In the genomic region with DNA sequence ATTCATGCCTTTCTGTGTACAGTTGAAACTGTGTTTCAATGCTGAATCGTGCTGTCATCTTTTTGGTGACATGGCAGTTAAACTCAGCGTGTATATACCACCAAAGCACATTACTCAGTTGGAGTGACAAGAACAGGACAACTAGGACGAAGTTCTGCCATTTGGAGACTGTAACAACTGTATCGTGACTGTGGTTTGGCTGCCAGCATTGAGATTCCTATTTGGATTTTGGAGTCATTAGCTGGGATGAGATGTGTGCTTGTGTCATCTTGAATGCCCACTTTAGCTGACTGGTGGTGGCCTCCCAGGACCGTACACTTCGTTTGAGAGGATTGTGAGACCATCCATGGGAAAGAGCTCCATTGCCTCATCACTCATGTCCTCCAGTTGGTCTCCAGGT, we compare ENCODE assay signal across 26 cellular contexts.
"Had no signal": no experiment of that assay in that cellular context is flagged by ENCODE, and none has a peak within 500 bp of the region (broad histone marks: within the 10 kb centered on the region; RNA-seq: fewer than 3 reads in every experiment).

No MANE protein-coding gene starts in this region.

- H3K4me3 Mint-ChIP-seq: activated CD4-positive, alpha-beta T cell treated with anti-CD3 and anti-CD28 coated beads, Interleukin-2, amount 10 ng/mL, durations not matched to agents 7 days and 5 days; activated CD8-positive, alpha-beta T cell treated with anti-CD3 and anti-CD28 coated beads for 36 hours; activated naive CD8-positive, alpha-beta T cell; activated T-cell treated with anti-CD3 and anti-CD28 coated beads, Interleukin-2, amount 50 U/mL, for 4 hours; natural killer cell treated with Interleukin-12 subunit alpha and Interleukin-12 subunit beta and Interleukin-15 and Interleukin-18, amount 100 ng/mL, for 72 hours; T-helper 17 cell had no signal

- DNase-seq: activated CD4-positive, alpha-beta T cell treated with anti-CD3 and anti-CD28 coated beads, Interleukin-2, amount 10 ng/mL, durations not matched to agents 7 days and 5 days; activated CD4-positive, CD25-positive, alpha-beta regulatory T cell treated with anti-CD3 and anti-CD28 coated beads, Interleukin-2, amount 50 U/mL, for 72 hours; activated CD8-positive, alpha-beta T cell treated with anti-CD3 and anti-CD28 coated beads for 36 hours; activated naive CD4-positive, alpha-beta T cell treated with Interleukin-2 at 50 U/mL for 16 hours; activated T-cell treated with anti-CD3 and anti-CD28 coated beads, Interleukin-2, amount 50 U/mL, for 4 hours; anterior cingulate cortex; dermis blood vessel endothelial cell; effector CD4-positive, alpha-beta T cell; esophagus squamous epithelium; gastrocnemius medialis; glutamatergic neuron; kidney; left colon; ovary; right lobe of liver; stimulated activated CD4-positive, alpha-beta T cell treated with anti-CD3 and anti-CD28 coated beads, Interleukin-12 subunit alpha, Interleukin-12 subunit beta, amount 100 ng/mL, for 4 hours; stimulated activated CD4-positive, alpha-beta T cell treated with anti-CD3 and anti-CD28 coated beads, Interleukin-4, amount 100 ng/mL, for 1 hour; stomach; T-helper 17 cell; T1000; thyroid gland; upper lobe of right lung had no signal

- H3K27ac Mint-ChIP-seq: activated CD4-positive, alpha-beta T cell treated with anti-CD3 and anti-CD28 coated beads, Interleukin-2, amount 10 ng/mL, durations not matched to agents 7 days and 5 days; activated CD8-positive, alpha-beta T cell treated with anti-CD3 and anti-CD28 coated beads for 36 hours; activated naive CD8-positive, alpha-beta T cell; activated T-helper 2 cell treated with anti-CD3 and anti-CD28 coated beads, Interferon-gamma antibody, Interleukin-2, Interleukin-4, amounts not matched to agents 10 μg/mL and 5 μg/mL and 100 μg/mL, durations not matched to agents 14 hours and 24 hours and 36 hours; natural killer cell treated with Interleukin-12 subunit alpha and Interleukin-12 subunit beta and Interleukin-15 and Interleukin-18, amount 100 ng/mL, for 72 hours; progenitor cell of endocrine pancreas; T-helper 17 cell had no signal

- H3K9me3 Mint-ChIP-seq: activated CD8-positive, alpha-beta T cell treated with anti-CD3 and anti-CD28 coated beads for 36 hours; activated T-cell treated with anti-CD3 and anti-CD28 coated beads, Interleukin-2, amount 50 U/mL, for 4 hours; natural killer cell treated with Interleukin-12 subunit alpha and Interleukin-12 subunit beta and Interleukin-15 and Interleukin-18, amount 100 ng/mL, for 72 hours had no signal

- H3K36me3 Mint-ChIP-seq: activated naive CD8-positive, alpha-beta T cell; natural killer cell treated with Interleukin-12 subunit alpha and Interleukin-12 subunit beta and Interleukin-15 and Interleukin-18, amount 100 ng/mL, for 72 hours had no signal

- H3K4me1 Mint-ChIP-seq: activated CD4-positive, alpha-beta T cell treated with anti-CD3 and anti-CD28 coated beads, Interleukin-2, amount 10 ng/mL, durations not matched to agents 7 days and 5 days had no signal

- ATAC-seq: activated CD8-positive, alpha-beta T cell treated with anti-CD3 and anti-CD28 coated beads for 36 hours; activated T-cell treated with anti-CD3 and anti-CD28 coated beads, Interleukin-2, amount 50 U/mL, for 4 hours; gastrocnemius medialis; left colon; natural killer cell treated with Interleukin-12 subunit alpha and Interleukin-12 subunit beta and Interleukin-15 and Interleukin-18, amount 100 ng/mL, for 72 hours; right lobe of liver; T-helper 17 cell; upper lobe of right lung had no signal
